5 cellular contexts compared by ENCODE assay signal in the genomic region with DNA sequence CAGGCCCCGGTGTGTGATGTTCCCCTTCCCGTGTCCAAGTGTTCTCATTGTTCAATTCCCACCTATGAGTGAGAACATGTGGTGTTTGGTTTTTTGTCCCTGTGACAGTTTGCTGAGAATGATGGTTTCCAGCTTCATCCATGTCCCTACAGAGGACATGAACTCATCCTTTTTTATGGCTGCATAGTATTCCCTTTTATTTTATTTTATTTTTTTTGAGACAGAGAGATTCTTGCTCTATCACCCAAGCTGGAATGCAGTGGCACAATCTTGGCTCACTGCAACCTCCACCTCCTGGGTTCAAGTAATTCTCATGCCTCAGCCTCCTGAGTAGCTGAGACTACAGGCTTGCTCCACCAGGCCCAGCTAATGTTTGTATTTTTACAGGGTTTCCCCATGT. TPM values are rescaled to one million over a fixed set of nuclear protein-coding genes. Genes with fewer than 3 reads are reported as not detected.
"Had no signal": no experiment of that assay in that cellular context is flagged by ENCODE, and none has a peak within 500 bp of the region (broad histone marks: within the 10 kb centered on the region; RNA-seq: fewer than 3 reads in every experiment).

No MANE protein-coding gene starts in this region.

RNA-seq across cellular contexts. Expression of a gene that starts 9.3 kb away (rescaled TPM):
- total RNA-seq: GM23248, H4, H7, HT-29 had no signal
- polyA plus RNA-seq: GM23248, IgD-negative memory B cell had no signal

RNA-seq across cellular contexts. Expression of a gene that starts 53.3 kb away (rescaled TPM):
- total RNA-seq: GM23248 had no signal
- polyA plus RNA-seq: GM23248 had no signal
